Comparison of ENCODE assay signal across 8 cellular contexts in the genomic region with DNA sequence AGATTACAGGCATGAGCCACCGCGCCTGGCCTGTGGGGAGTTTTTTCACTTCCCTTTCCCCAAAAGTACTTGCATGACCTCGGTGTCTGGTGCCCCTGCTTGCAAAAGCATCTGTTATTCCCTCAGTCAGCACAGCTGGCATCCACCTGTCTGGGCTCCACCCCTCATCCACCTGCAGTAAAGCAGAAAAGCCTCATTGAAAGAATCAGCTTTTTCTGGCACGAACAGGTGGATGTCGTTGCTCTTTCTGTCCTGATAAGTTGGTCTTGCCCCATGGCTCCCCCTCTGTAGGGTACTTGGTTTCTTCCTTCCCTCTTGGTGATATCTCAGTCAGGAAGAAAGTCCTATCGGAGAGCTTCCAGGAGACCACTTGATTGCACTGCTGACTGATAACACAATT. TPM values are rescaled to one million over a fixed set of nuclear protein-coding genes. Genes with fewer than 3 reads are reported as not detected.
A peak's percentile ranks its signal among the peaks of the same experiment; 100 is the strongest.
DNase-seq lines count a peak whose midpoint lies in the region; ATAC-seq and TF ChIP-seq lines count a peak whose summit lies in the region.

No MANE protein-coding gene starts in this region.

- H3K27ac ChIP-seq in OCI-LY3 (ENCODE audit: low read length) (no peak overlapping the region), mesodermal cell (ENCODE audit: low read depth, low read length, severe bottlenecking) (peak overlapping the region; percentile 19), sigmoid colon (no peak overlapping the region), tibial nerve (no peak overlapping the region), vagina (no peak overlapping the region)

- H3K79me2 ChIP-seq in OCI-LY3 (ENCODE audit: low read length) = peaks cover 15% of the 10 kb centered on the region; the same call in 1 of the 2 replicates

- TF ChIP-seq CTCF in OCI-LY3 (IDR thresholded peaks at IDR 0.05; ENCODE audit: low read depth, low read length) (no peak), sigmoid colon (IDR thresholded peaks at IDR 0.05) (no peak), tibial nerve (IDR thresholded peaks at IDR 0.05) (no peak), vagina (IDR thresholded peaks at IDR 0.05) (no peak)

- DNase-seq in sigmoid colon (no peak), tibial nerve (ENCODE audit: low spot score in 2 of 2) (no peak), AG08396 (ENCODE audit: low spot score) (no peak), vagina (ENCODE audit: extremely low spot score in 2 of 2) (no peak)

- H3K36me3 ChIP-seq in OCI-LY3 (replicated peaks; ENCODE audit: low read depth, low read length) = no peaks in the 10 kb centered on the region
- H3K36me3 ChIP-seq in mesodermal cell (ENCODE audit: control insufficient read depth, insufficient read depth, low read length) = no peaks in the 10 kb centered on the region
- H3K36me3 ChIP-seq in sigmoid colon = no peaks in the 10 kb centered on the region
- H3K36me3 ChIP-seq in tibial nerve = no peaks in the 10 kb centered on the region
- no peaks in the 10 kb centered on the region for H3K36me3 ChIP-seq in vagina

- peaks cover 32% of the 10 kb centered on the region for H4K20me1 ChIP-seq in OCI-LY3 (ENCODE audit: insufficient read depth, low read length)

- H3K9me3 ChIP-seq in OCI-LY3 (ENCODE audit: insufficient read depth, low read length) (no peaks in the 10 kb centered on the region), mesodermal cell (ENCODE audit: control insufficient read depth, low read length) (no peaks in the 10 kb centered on the region), sigmoid colon (no peaks in the 10 kb centered on the region), tibial nerve (no peaks in the 10 kb centered on the region), vagina (no peaks in the 10 kb centered on the region)

- intact Hi-C loops in sigmoid colon (cut with DNase I) = no loop called here
- intact Hi-C loops in vagina (cut with DNase I) = no loop called here

- H3K4me3 ChIP-seq in OCI-LY3 (ENCODE audit: low read length) (0 out of 2 replicates have a peak overlapping the region, but pooled peaks have one; percentile 40), mesodermal cell (ENCODE audit: extremely low read depth, insufficient read depth, low read length, poor library complexity, severe bottlenecking) (no peak overlapping the region), sigmoid colon (no peak overlapping the region), tibial nerve (no peak overlapping the region), vagina (no peak overlapping the region)

- peak; percentile 76 for ATAC-seq in GM18868 (IDR thresholded peaks at IDR 0.05; ENCODE audit: unreplicated experiment)
- ATAC-seq in HG03103 (IDR thresholded peaks at IDR 0.05; ENCODE audit: low read depth, unreplicated experiment) = peak; percentile 86

- TF ChIP-seq POLR2A in sigmoid colon (IDR thresholded peaks at IDR 0.05) (no peak), tibial nerve (IDR thresholded peaks at IDR 0.05) (no peak), vagina (IDR thresholded peaks at IDR 0.05) (no peak)

- WGBS in mesodermal cell (ENCODE audit: insufficient coverage in 2 of 2), 2 experiments = 15 to 32% methylated on average over 3 to 4 of the region's 6 CpGs
- WGBS in sigmoid colon, 2 donors = 2 to 14% methylated on average over 6 of the region's 6 CpGs
- WGBS in tibial nerve, 2 donors = 32 to 43% methylated on average over 6 of the region's 6 CpGs

- H3K4me1 ChIP-seq in OCI-LY3 (ENCODE audit: low read length) (peaks cover 17% of the 10 kb centered on the region), mesodermal cell (ENCODE audit: control insufficient read depth, insufficient read depth, low read length, poor library complexity, severe bottlenecking) (peaks cover 37% of the 10 kb centered on the region), sigmoid colon (peaks cover 0 to 7% (median 2%) of the 10 kb centered on the region in 4 donors), tibial nerve (peaks cover 0 to 7% (median 0%) of the 10 kb centered on the region in 4 donors), vagina (no peaks in the 10 kb centered on the region)

- H3K4me2 ChIP-seq in OCI-LY3 (ENCODE audit: low read length) = peak overlapping the region; percentile 56

- no peak overlapping the region for H2AFZ ChIP-seq in OCI-LY3 (ENCODE audit: low read depth, low read length)

- TF ChIP-seq EP300 in sigmoid colon (IDR thresholded peaks at IDR 0.05) (no peak), tibial nerve (IDR thresholded peaks at IDR 0.05) (no peak)

- H3K9ac ChIP-seq in OCI-LY3 (ENCODE audit: low read length) = no peak overlapping the region

- H3K27me3 ChIP-seq in OCI-LY3 (ENCODE audit: low read depth, low read length) (no peaks in the 10 kb centered on the region), sigmoid colon (no peaks in the 10 kb centered on the region), tibial nerve (no peaks in the 10 kb centered on the region), vagina (no peaks in the 10 kb centered on the region)

RNA-seq across cellular contexts. Expression of a gene that starts 37.4 kb away (rescaled TPM):
- polyA plus RNA-seq in mesodermal cell (2013, experiment 1 of 2) = 11.4 TPM
- polyA plus RNA-seq in mesodermal cell (2013, experiment 2 of 2) = 8.2 TPM
- 1 to 10 TPM in 1 of 4 donors, under 1 TPM in 2, not detected in 1; 0.27 to 1.1 (median 0.28) TPM for total RNA-seq in sigmoid colon
- polyA plus RNA-seq in sigmoid colon = 10 to 100 TPM; 11.4 to 15.4 (median 15.0) TPM
- total RNA-seq in tibial nerve = 1 to 10 TPM in 2 of 4 donors, under 1 TPM in 2; 0.78 to 3.3 (median 1.00) TPM
- 18.7 TPM for total RNA-seq in vagina
